1 cellular context compared by ENCODE assay signal in genomic region chr16:2238396-2239230, GRCh38.
TF ChIP-seq lines count a peak whose summit lies in the region.

No MANE protein-coding gene starts in this region.

TF ChIP-seq in WTC11, 78 proteins besides CTCF, POLR2A, EP300 and RAD21 (continued from another document):
- peak; percentile 78 for TF ChIP-seq USF1 (CRISPR knock-in tag; IDR thresholded peaks at IDR 0.05)
- peak; percentile 33; the same call in 1 of the 2 replicates for TF ChIP-seq ERG (CRISPR knock-in tag; IDR thresholded peaks at IDR 0.05)
- TF ChIP-seq ZNF416 (CRISPR knock-in tag; IDR thresholded peaks at IDR 0.05) = no peak
- TF ChIP-seq USF2 (CRISPR knock-in tag; IDR thresholded peaks at IDR 0.05) = peak; percentile 81
- 0 out of 2 replicates have a peak, but pooled peaks have one; percentile 31 for TF ChIP-seq FOXP4 (CRISPR knock-in tag; IDR thresholded peaks at IDR 0.05)
- no peak for TF ChIP-seq ATF2 (CRISPR knock-in tag; IDR thresholded peaks at IDR 0.05; ENCODE audit: borderline replicate concordance, low read depth)
- 0 out of 2 replicates have a peak, but pooled peaks have one; percentile 66 for TF ChIP-seq CBFB (CRISPR knock-in tag; IDR thresholded peaks at IDR 0.05; ENCODE audit: low read depth)
